8 cellular contexts compared by ENCODE assay signal in genomic region chr2:169877406-169877805, GRCh38. TPM values are rescaled to one million over a fixed set of nuclear protein-coding genes. Genes with fewer than 3 reads are reported as not detected.
DNase-seq lines count a peak whose midpoint lies in the region; ATAC-seq and TF ChIP-seq lines count a peak whose summit lies in the region.

No MANE protein-coding gene starts in this region.

- H3K4me1 ChIP-seq in OCI-LY1 (ENCODE audit: insufficient read depth, low read length, severe bottlenecking) = no peaks in the 10 kb centered on the region
- H3K4me1 ChIP-seq in esophagus muscularis mucosa = no peaks in the 10 kb centered on the region

- H3K4me3 ChIP-seq in OCI-LY1 (ENCODE audit: low read depth, low read length, poor library complexity, severe bottlenecking) (no peak overlapping the region), esophagus muscularis mucosa (no peak overlapping the region), retinal pigment epithelial cell (ENCODE audit: low read length) (no peak overlapping the region)

- TF ChIP-seq EP300 in esophagus muscularis mucosa (IDR thresholded peaks at IDR 0.05) = no peak

- TF ChIP-seq CTCF in OCI-LY1 (IDR thresholded peaks at IDR 0.05; ENCODE audit: low read length) (peak; percentile 51), esophagus muscularis mucosa (IDR thresholded peaks at IDR 0.05) (peak in 2 of 3 experiments; percentile 21 to 43), retinal pigment epithelial cell (conservative IDR thresholded peaks at IDR 0.05; ENCODE audit: low read depth, low read length) (peak; percentile 31)

- no peaks in the 10 kb centered on the region for H3K79me2 ChIP-seq in OCI-LY1 (ENCODE audit: insufficient read depth, low read length)

- no peaks in the 10 kb centered on the region for H4K20me1 ChIP-seq in OCI-LY1 (ENCODE audit: insufficient read depth, low read length)

- H3F3A ChIP-seq in OCI-LY1 (ENCODE audit: insufficient read depth, low read length) = no peaks in the 10 kb centered on the region

- no peak overlapping the region for H2AFZ ChIP-seq in OCI-LY1 (ENCODE audit: low read length)

- no peak overlapping the region for H3K9ac ChIP-seq in OCI-LY1 (ENCODE audit: low read length)

- H3K36me3 ChIP-seq in OCI-LY1 (ENCODE audit: insufficient read depth, low read length) = peaks cover 6% of the 10 kb centered on the region
- H3K36me3 ChIP-seq in esophagus muscularis mucosa = peaks cover 6 to 23% (median 10%) of the 10 kb centered on the region in 4 donors

- DNase-seq in NOMO-1 treated with DMSO at 0.1 percent for 48 hours (lab: John Stamatoyannopoulos, UW; ENCODE audit: unreplicated experiment) (peak; percentile 2), NOMO-1 treated with dmso at 0.1 percent for 144 hours (lab: John Stamatoyannopoulos, UW; ENCODE audit: unreplicated experiment) (no peak), esophagus muscularis mucosa (ENCODE audit: extremely low spot score) (no peak), retinal pigment epithelial cell (ENCODE audit: low read depth) (no peak), COLO829 (ENCODE audit: low spot score) (no peak)

- no peak for ATAC-seq in HG03354 (IDR thresholded peaks at IDR 0.05; ENCODE audit: poor library complexity, severe bottlenecking, unreplicated experiment)
- no peak for ATAC-seq in HG03520 (IDR thresholded peaks at IDR 0.05; ENCODE audit: unreplicated experiment)

- no peaks in the 10 kb centered on the region for H3K9me3 ChIP-seq in OCI-LY1 (ENCODE audit: low read length)
- H3K9me3 ChIP-seq in esophagus muscularis mucosa = no peaks in the 10 kb centered on the region

- H3K27me3 ChIP-seq in OCI-LY1 (ENCODE audit: insufficient read depth, low read length) = no peaks in the 10 kb centered on the region
- H3K27me3 ChIP-seq in esophagus muscularis mucosa = no peaks in the 10 kb centered on the region

- TF ChIP-seq POLR2A in esophagus muscularis mucosa (IDR thresholded peaks at IDR 0.05; ENCODE audit: low read depth) = no peak

- H3K9me2 ChIP-seq in OCI-LY1 (ENCODE audit: low read depth, low read length) = no peaks in the 10 kb centered on the region

- H3K4me2 ChIP-seq in OCI-LY1 (ENCODE audit: low read length) = no peak overlapping the region

- H3K27ac ChIP-seq in OCI-LY1 (ENCODE audit: low read depth, low read length, poor library complexity, severe bottlenecking) (no peak overlapping the region), esophagus muscularis mucosa (replicated peaks in 1 of 4) (no peak overlapping the region)

- intact Hi-C loops in esophagus muscularis mucosa (cut with DNase I) = loop anchor here (10.0 kb wide), 1 partner anchor 53 kb away; the partner anchor contains the start of genes METTL5 and UBR3

RNA-seq across cellular contexts. Expression of gene UBR3, which starts 50.2 kb away (rescaled TPM):
- total RNA-seq in esophagus muscularis mucosa = 10 to 100 TPM; 46.1 to 80.2 (median 58.8) TPM

RNA-seq across cellular contexts. Expression of gene METTL5, which starts 52.7 kb away (rescaled TPM):
- 100 to 1,000 TPM in 1 of 4 donors, 10 to 100 TPM in 3; 66.2 to 104 (median 75.2) TPM for total RNA-seq in esophagus muscularis mucosa
